ENCODE assay signal across 9 cellular contexts in the genomic region with DNA sequence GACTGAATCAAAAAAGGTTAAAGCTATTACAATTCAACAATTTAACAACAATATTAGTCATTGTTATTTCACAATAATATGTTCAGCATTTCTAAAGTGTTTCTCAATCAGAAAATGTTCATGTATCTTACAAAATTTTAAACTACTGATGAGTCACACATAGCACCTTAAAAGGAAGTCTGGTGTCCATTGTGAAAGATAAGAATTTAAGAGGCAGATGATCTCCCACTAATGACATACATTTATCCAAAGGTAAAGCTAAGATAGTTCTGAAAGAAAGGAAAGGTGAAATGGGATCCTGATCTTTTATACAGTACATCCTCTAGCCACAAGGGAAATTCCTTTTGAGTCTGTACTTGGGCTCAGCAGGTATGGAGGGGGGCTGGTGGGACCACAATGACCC.
DNase-seq lines count a peak whose midpoint lies in the region; ATAC-seq and TF ChIP-seq lines count a peak whose summit lies in the region.
"Had no signal": no experiment of that assay in that cellular context is flagged by ENCODE, and none has a peak within 500 bp of the region (broad histone marks: within the 10 kb centered on the region; RNA-seq: fewer than 3 reads in every experiment).

No MANE protein-coding gene starts in this region.

- CTCF ChIA-PET in SK-N-SH (lab: Yijun Ruan, JAX): interaction anchor here (2.2 kb wide), 1 partner anchor 80 kb away, joined by 5 read pairs; the partner anchor contains the start of gene MAML2

- no peaks in the 10 kb centered on the region for H3K9me2 ChIP-seq in SK-N-SH

- peaks cover 41% of the 10 kb centered on the region for H3F3A ChIP-seq in SK-N-SH (replicated peaks; ENCODE audit: insufficient read depth)

- no peak overlapping the region for H3K4me3 ChIP-seq in SK-N-SH (ENCODE audit: low read depth in 2 of 2, low read length in 1 of 2)
- no peak overlapping the region for H3K4me3 ChIP-seq in fibroblast of pulmonary artery (replicated peaks; ENCODE audit: low read depth, low read length)
- H3K4me3 ChIP-seq in skeletal muscle tissue (ENCODE audit: low read length in 3 of 3): no peak overlapping the region

- POLR2A ChIA-PET in SK-N-SH (lab: Yijun Ruan, JAX): no interaction called here

- ATAC-seq in GM18498 (IDR thresholded peaks at IDR 0.05; ENCODE audit: unreplicated experiment) (no peak), GM18511 (IDR thresholded peaks at IDR 0.05; ENCODE audit: unreplicated experiment) (no peak)

- no peak; the same call in 1 of the 2 replicates for TF ChIP-seq CTCF in SK-N-SH (IDR thresholded peaks at IDR 0.05)
- TF ChIP-seq CTCF in fibroblast of pulmonary artery (IDR thresholded peaks at IDR 0.05; ENCODE audit: low read length, missing control alignments): no peak

- no peak overlapping the region for H3K9ac ChIP-seq in SK-N-SH
- no peak overlapping the region for H3K9ac ChIP-seq in skeletal muscle tissue (ENCODE audit: low read depth in 1 of 3, low read length in 3 of 3)

- no peak overlapping the region for H2AFZ ChIP-seq in SK-N-SH (ENCODE audit: low read depth)

- peak in 1 of 2 experiments; percentile 22; a peak in 1 of 4 replicates for TF ChIP-seq EP300 in SK-N-SH (IDR thresholded peaks at IDR 0.05; ENCODE audit: borderline replicate concordance in 1 of 2, low read depth in 1 of 2, low read length in 1 of 2)

- H3K4me2 ChIP-seq in SK-N-SH: 0 out of 2 replicates have a peak overlapping the region, but pooled peaks have one; percentile 17

- H3K79me2 ChIP-seq in SK-N-SH (ENCODE audit: insufficient read depth): peaks cover 93% of the 10 kb centered on the region

- peaks cover 8 to 55% of the 10 kb centered on the region in 2 experiments for H3K4me1 ChIP-seq in SK-N-SH (ENCODE audit: control insufficient read depth in 1 of 2, insufficient read depth in 2 of 2, low read depth in 1 of 2, low read length in 1 of 2)
- peaks cover 9 to 13% (median 9%) of the 10 kb centered on the region in 3 donors for H3K4me1 ChIP-seq in skeletal muscle tissue (ENCODE audit: control insufficient read depth in 3 of 3, insufficient read depth in 3 of 3, low read length in 3 of 3)

- DNase-seq in GM04504 (ENCODE audit: low read depth) (peak; percentile 60), SK-N-SH (no peak), fibroblast of pulmonary artery (ENCODE audit: low read depth) (peak; percentile 88), amygdala (lab: John Stamatoyannopoulos, UW) (no peak)
- no peak for DNase-seq in activated effector memory CD4-positive, alpha-beta T cell treated with Interleukin-2 at 50 U/mL for 16 hours
- DNase-seq: NCI-H2107 had no signal

- peak overlapping the region; percentile 67 to 79 for H3K27ac ChIP-seq in SK-N-SH (ENCODE audit: low read depth in 2 of 2, low read length in 1 of 2)
- peak overlapping the region; percentile 31 for H3K27ac ChIP-seq in skeletal muscle tissue (ENCODE audit: low read depth, low read length)

- no peaks in the 10 kb centered on the region for H4K20me1 ChIP-seq in SK-N-SH (ENCODE audit: insufficient read depth)

- H3K9me3 ChIP-seq in SK-N-SH: no peaks in the 10 kb centered on the region
- H3K9me3 ChIP-seq in skeletal muscle tissue (ENCODE audit: control insufficient read depth in 3 of 3, low read length in 3 of 3): no peaks in the 10 kb centered on the region

- no peak for TF ChIP-seq RAD21 in SK-N-SH (IDR thresholded peaks at IDR 0.05; ENCODE audit: low read length)

- H3K36me3 ChIP-seq in SK-N-SH (replicated peaks in 1 of 2; ENCODE audit: control insufficient read depth in 1 of 2, insufficient read depth in 2 of 2, low read length in 1 of 2) (peaks cover 0 to 5% of the 10 kb centered on the region in 2 experiments), skeletal muscle tissue (ENCODE audit: control insufficient read depth in 3 of 3, insufficient read depth in 3 of 3, low read length in 3 of 3) (no peaks in the 10 kb centered on the region)

- H3K27me3 ChIP-seq in SK-N-SH (ENCODE audit: insufficient read depth) (no peaks in the 10 kb centered on the region), skeletal muscle tissue (ENCODE audit: control insufficient read depth in 3 of 3, insufficient read depth in 3 of 3, low read length in 3 of 3) (no peaks in the 10 kb centered on the region)

TF ChIP-seq in SK-N-SH, 30 proteins besides CTCF, POLR2A, EP300 and RAD21:
- TF ChIP-seq EZH2phosphoT487 (IDR thresholded peaks at IDR 0.05; ENCODE audit: borderline replicate concordance, low read depth) (no peak), MXI1 (IDR thresholded peaks at IDR 0.05; ENCODE audit: low read depth, low read length) (no peak), GABPA (IDR thresholded peaks at IDR 0.05; ENCODE audit: low read depth) (no peak), MEF2A (IDR thresholded peaks at IDR 0.05; ENCODE audit: borderline replicate concordance, low read depth) (no peak), JUND (IDR thresholded peaks at IDR 0.05) (peak; percentile 32; the same call in 1 of the 2 replicates), FOSL2 (IDR thresholded peaks at IDR 0.05; ENCODE audit: borderline replicate concordance, low read depth) (peak; percentile 66; the same call in 1 of the 2 replicates)

Comparison
In these comparisons a context has a peak if more than half of its experiments do, and no peak if none do; other contexts are left out.
1. DNase-seq: peak in GM04504 (single experiment) and fibroblast of pulmonary artery (single experiment); none in SK-N-SH (single experiment), activated effector memory CD4-positive, alpha-beta T cell treated with Interleukin-2 at 50 U/mL for 16 hours (single experiment) and amygdala (0 of 56).